ENCODE assay signal across 2 cellular contexts in the genomic region with DNA sequence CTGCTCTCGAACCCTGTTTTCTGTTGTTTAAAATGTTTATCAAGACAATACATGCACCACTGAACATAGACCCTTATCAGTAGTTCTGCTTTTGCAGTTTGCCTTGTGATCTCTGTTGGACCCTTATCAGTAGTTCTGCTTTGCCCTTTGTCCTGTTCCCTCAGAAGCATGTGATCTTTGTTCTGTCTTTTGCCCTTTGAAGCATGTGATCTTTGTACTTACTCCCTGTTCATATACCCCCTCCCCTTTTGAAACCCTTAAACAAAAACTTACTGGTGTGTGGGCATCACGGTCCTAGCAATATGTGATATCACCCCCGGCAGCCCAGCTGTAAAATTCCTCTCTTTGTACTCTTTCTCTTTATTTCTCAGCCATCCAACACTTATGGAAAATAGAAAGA.
TF ChIP-seq lines count a peak whose summit lies in the region.
"Not testable (repeated sequence)": the region's sequence is repeated elsewhere in the genome, so short reads cannot be mapped to it uniquely, and the experiment has no call there.

No MANE protein-coding gene starts in this region.

TF ChIP-seq in K562, 482 proteins besides CTCF, POLR2A, EP300 and RAD21:
- TF ChIP-seq SOX6 (IDR thresholded peaks at IDR 0.05), result peak; percentile 65; the same call in 1 of the 2 replicates
- TF ChIP-seq CBFA2T3 (IDR thresholded peaks at IDR 0.05), result peak; percentile 27; the same call in 1 of the 2 replicates
- TF ChIP-seq TEAD1 (CRISPR knock-in tag; IDR thresholded peaks at IDR 0.05), result 0 out of 4 replicates have a peak, but pooled peaks of 1 of the 2 experiments have one; percentile 19
- TF ChIP-seq CXXC5 (CRISPR knock-in tag; IDR thresholded peaks at IDR 0.05), result peak; percentile 58; the same call in 1 of the 2 replicates
- not testable (repeated sequence) for TF ChIP-seq NR2C2 (CRISPR knock-in tag; IDR thresholded peaks at IDR 0.05); NR2C1 (IDR thresholded peaks at IDR 0.05)
- peak; percentile 68; the same call in 1 of the 2 replicates for TF ChIP-seq NR2C2 (tag; IDR thresholded peaks at IDR 0.05)
- TF ChIP-seq L3MBTL2 (IDR thresholded peaks at IDR 0.05), result peak; percentile 50
- TF ChIP-seq NR2C1 (tag; IDR thresholded peaks at IDR 0.05), result peak; percentile 49
TF ChIP-seq in K562: peak in this region for 7; not testable (repeated sequence) for 475.

TF ChIP-seq in HepG2, 621 proteins besides CTCF, POLR2A, EP300 and RAD21:
- peak; percentile 47; the same call in 1 of the 2 replicates for TF ChIP-seq POGZ (CRISPR knock-in tag; IDR thresholded peaks at IDR 0.05)
- TF ChIP-seq HNF4A (CRISPR knock-in tag; IDR thresholded peaks at IDR 0.05), result peak; percentile 77
- TF ChIP-seq, protein P1, sequence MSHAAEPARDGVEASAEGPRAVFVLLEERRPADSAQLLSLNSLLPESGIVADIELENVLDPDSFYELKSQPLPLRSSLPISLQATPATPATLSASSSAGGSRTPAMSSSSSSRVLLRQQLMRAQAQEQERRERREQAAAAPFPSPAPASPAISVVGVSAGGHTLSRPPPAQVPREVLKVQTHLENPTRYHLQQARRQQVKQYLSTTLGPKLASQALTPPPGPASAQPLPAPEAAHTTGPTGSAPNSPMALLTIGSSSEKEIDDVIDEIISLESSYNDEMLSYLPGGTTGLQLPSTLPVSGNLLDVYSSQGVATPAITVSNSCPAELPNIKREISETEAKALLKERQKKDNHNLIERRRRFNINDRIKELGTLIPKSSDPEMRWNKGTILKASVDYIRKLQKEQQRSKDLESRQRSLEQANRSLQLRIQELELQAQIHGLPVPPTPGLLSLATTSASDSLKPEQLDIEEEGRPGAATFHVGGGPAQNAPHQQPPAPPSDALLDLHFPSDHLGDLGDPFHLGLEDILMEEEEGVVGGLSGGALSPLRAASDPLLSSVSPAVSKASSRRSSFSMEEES (CRISPR knock-in tag; IDR thresholded peaks at IDR 0.05), result peak; percentile 59; the same call in 1 of the 2 replicates
- peak; percentile 58 for TF ChIP-seq NCOR1 (IDR thresholded peaks at IDR 0.05; ENCODE audit: borderline replicate concordance, low read length)
- 0 out of 2 replicates have a peak, but pooled peaks have one; percentile 37 for TF ChIP-seq ZMYM2 (CRISPR knock-in tag; IDR thresholded peaks at IDR 0.05)
- TF ChIP-seq ZMYM4 (CRISPR knock-in tag; IDR thresholded peaks at IDR 0.05), result peak; percentile 36; the same call in 1 of the 2 replicates
- not testable (repeated sequence) for TF ChIP-seq SOX13 (IDR thresholded peaks at IDR 0.05); HNF4G (CRISPR knock-in tag; IDR thresholded peaks at IDR 0.05; ENCODE audit: borderline replicate concordance, low read depth)
- peak in 1 of 2 experiments; percentile 42; a peak in 1 of 4 replicates for TF ChIP-seq SOX13 (CRISPR knock-in tag; conservative IDR thresholded peaks at IDR 0.05 in 1 of 2, IDR thresholded peaks at IDR 0.05 in 1 of 2)
- TF ChIP-seq, protein P2, sequence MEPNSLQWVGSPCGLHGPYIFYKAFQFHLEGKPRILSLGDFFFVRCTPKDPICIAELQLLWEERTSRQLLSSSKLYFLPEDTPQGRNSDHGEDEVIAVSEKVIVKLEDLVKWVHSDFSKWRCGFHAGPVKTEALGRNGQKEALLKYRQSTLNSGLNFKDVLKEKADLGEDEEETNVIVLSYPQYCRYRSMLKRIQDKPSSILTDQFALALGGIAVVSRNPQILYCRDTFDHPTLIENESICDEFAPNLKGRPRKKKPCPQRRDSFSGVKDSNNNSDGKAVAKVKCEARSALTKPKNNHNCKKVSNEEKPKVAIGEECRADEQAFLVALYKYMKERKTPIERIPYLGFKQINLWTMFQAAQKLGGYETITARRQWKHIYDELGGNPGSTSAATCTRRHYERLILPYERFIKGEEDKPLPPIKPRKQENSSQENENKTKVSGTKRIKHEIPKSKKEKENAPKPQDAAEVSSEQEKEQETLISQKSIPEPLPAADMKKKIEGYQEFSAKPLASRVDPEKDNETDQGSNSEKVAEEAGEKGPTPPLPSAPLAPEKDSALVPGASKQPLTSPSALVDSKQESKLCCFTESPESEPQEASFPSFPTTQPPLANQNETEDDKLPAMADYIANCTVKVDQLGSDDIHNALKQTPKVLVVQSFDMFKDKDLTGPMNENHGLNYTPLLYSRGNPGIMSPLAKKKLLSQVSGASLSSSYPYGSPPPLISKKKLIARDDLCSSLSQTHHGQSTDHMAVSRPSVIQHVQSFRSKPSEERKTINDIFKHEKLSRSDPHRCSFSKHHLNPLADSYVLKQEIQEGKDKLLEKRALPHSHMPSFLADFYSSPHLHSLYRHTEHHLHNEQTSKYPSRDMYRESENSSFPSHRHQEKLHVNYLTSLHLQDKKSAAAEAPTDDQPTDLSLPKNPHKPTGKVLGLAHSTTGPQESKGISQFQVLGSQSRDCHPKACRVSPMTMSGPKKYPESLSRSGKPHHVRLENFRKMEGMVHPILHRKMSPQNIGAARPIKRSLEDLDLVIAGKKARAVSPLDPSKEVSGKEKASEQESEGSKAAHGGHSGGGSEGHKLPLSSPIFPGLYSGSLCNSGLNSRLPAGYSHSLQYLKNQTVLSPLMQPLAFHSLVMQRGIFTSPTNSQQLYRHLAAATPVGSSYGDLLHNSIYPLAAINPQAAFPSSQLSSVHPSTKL (CRISPR knock-in tag; IDR thresholded peaks at IDR 0.05), result peak; percentile 43
- TF ChIP-seq HOMEZ (CRISPR knock-in tag; IDR thresholded peaks at IDR 0.05; ENCODE audit: low read depth), result peak; percentile 72; the same call in 1 of the 2 replicates
- TF ChIP-seq TCF7 (IDR thresholded peaks at IDR 0.05; ENCODE audit: low read depth), result peak; percentile 29; the same call in 1 of the 2 replicates
- TF ChIP-seq HNF4G (IDR thresholded peaks at IDR 0.05; ENCODE audit: borderline replicate concordance, low read depth, low read length), result peak; percentile 29; the same call in 1 of the 2 replicates
TF ChIP-seq in HepG2: peak in this region for 11; not testable (repeated sequence) for 610.
